13 cellular contexts compared by ENCODE assay signal in genomic region chr1:152623203-152623844, GRCh38. TPM values are rescaled to one million over a fixed set of nuclear protein-coding genes. Genes with fewer than 3 reads are reported as not detected.
DNase-seq lines count a peak whose midpoint lies in the region; ATAC-seq, FAIRE-seq and TF ChIP-seq lines count a peak whose summit lies in the region.
"Had no signal": no experiment of that assay in that cellular context is flagged by ENCODE, and none has a peak within 500 bp of the region (broad histone marks: within the 10 kb centered on the region; RNA-seq: fewer than 3 reads in every experiment).

No MANE protein-coding gene starts in this region.

- H3K79me2 ChIP-seq in smooth muscle cell (ENCODE audit: low read depth), result no peaks in the 10 kb centered on the region

- no peak overlapping the region for H3K4me3 Mint-ChIP-seq in natural killer cell treated with Interleukin-12 subunit alpha and Interleukin-12 subunit beta and Interleukin-15 and Interleukin-18, amount 100 ng/mL, for 72 hours
- H3K4me3 Mint-ChIP-seq in natural killer cell, result no peak overlapping the region
- H3K4me3 Mint-ChIP-seq: CD4-positive, alpha-beta T cell; memory B cell had no signal

- FAIRE-seq in urothelium cell line (lab: Jason Lieb, UNC), result no peak

- H3K27ac ChIP-seq in foreskin keratinocyte (no peak overlapping the region), smooth muscle cell (ENCODE audit: low read depth) (no peak overlapping the region)
- H3K27ac ChIP-seq: adrenal gland, uterus had no signal

- H3K4me1 Mint-ChIP-seq in natural killer cell treated with Interleukin-12 subunit alpha and Interleukin-12 subunit beta and Interleukin-15 and Interleukin-18, amount 100 ng/mL, for 72 hours (ENCODE audit: low read depth in 2 of 2), result peaks cover 3 to 4% of the 10 kb centered on the region in 2 donors
- peaks cover 0 to 9% of the 10 kb centered on the region in 2 donors for H3K4me1 Mint-ChIP-seq in natural killer cell
- H3K4me1 Mint-ChIP-seq: memory B cell had no signal

- no peaks in the 10 kb centered on the region for H3K27me3 ChIP-seq in foreskin keratinocyte
- H3K27me3 ChIP-seq in smooth muscle cell (ENCODE audit: low read depth), result no peaks in the 10 kb centered on the region
- H3K27me3 ChIP-seq: adrenal gland, uterus had no signal

- peaks cover 5% of the 10 kb centered on the region for H3K36me3 Mint-ChIP-seq in natural killer cell treated with Interleukin-12 subunit alpha and Interleukin-12 subunit beta and Interleukin-15 and Interleukin-18, amount 100 ng/mL, for 72 hours
- no peaks in the 10 kb centered on the region for H3K36me3 Mint-ChIP-seq in natural killer cell
- H3K36me3 Mint-ChIP-seq: memory B cell had no signal

- no peak overlapping the region for H3K4me2 ChIP-seq in smooth muscle cell

- 81% methylated on average over 28 of the region's 29 CpGs for WGBS in smooth muscle cell (ENCODE audit: low lambda C conversion rate)

- no peaks in the 10 kb centered on the region for H3K36me3 ChIP-seq in smooth muscle cell (ENCODE audit: low read depth)
- H3K36me3 ChIP-seq: adrenal gland, uterus had no signal

- no peak overlapping the region for H3K27ac Mint-ChIP-seq in natural killer cell treated with Interleukin-12 subunit alpha and Interleukin-12 subunit beta and Interleukin-15 and Interleukin-18, amount 100 ng/mL, for 72 hours
- H3K27ac Mint-ChIP-seq in natural killer cell, result no peak overlapping the region
- H3K27ac Mint-ChIP-seq: CD4-positive, alpha-beta T cell; memory B cell had no signal

- H3K4me1 ChIP-seq in foreskin keratinocyte (no peaks in the 10 kb centered on the region), smooth muscle cell (ENCODE audit: low read depth) (no peaks in the 10 kb centered on the region)
- H3K4me1 ChIP-seq: adrenal gland, uterus had no signal

- DNase-seq in natural killer cell treated with Interleukin-12 subunit alpha and Interleukin-12 subunit beta and Interleukin-15 and Interleukin-18, amount 100 ng/mL, for 72 hours (ENCODE audit: low spot score), result no peak
- no peak for DNase-seq in natural killer cell
- peak; percentile 45 for DNase-seq in NAMALWA (ENCODE audit: low spot score)
- DNase-seq in foreskin keratinocyte, result no peak
- peak; percentile 29 for DNase-seq in urothelium cell line (ENCODE audit: low spot score)
- no peak for DNase-seq in smooth muscle cell (lab: John Stamatoyannopoulos, UW; ENCODE audit: unreplicated experiment)
- no peak for DNase-seq in NOMO-1 treated with dmso at 0.1 percent for 144 hours (lab: John Stamatoyannopoulos, UW; ENCODE audit: unreplicated experiment)
- no peak for DNase-seq in DMS153 (lab: John Stamatoyannopoulos, UW)
- DNase-seq: adrenal gland, NCI-H1694, uterus had no signal

- H3K9ac ChIP-seq in smooth muscle cell (ENCODE audit: low read depth), result no peak overlapping the region

- peaks cover 5% of the 10 kb centered on the region for H3K9me3 Mint-ChIP-seq in natural killer cell treated with Interleukin-12 subunit alpha and Interleukin-12 subunit beta and Interleukin-15 and Interleukin-18, amount 100 ng/mL, for 72 hours
- peaks cover 4 to 6% of the 10 kb centered on the region in 2 donors for H3K9me3 Mint-ChIP-seq in natural killer cell

- ATAC-seq in natural killer cell treated with Interleukin-12 subunit alpha and Interleukin-12 subunit beta and Interleukin-15 and Interleukin-18, amount 100 ng/mL, for 72 hours, result peak; percentile 41 to 48
- ATAC-seq in natural killer cell, result no peak
- ATAC-seq in foreskin keratinocyte, result peak; percentile 10

- H3K4me3 ChIP-seq in smooth muscle cell, result no peak overlapping the region
- H3K4me3 ChIP-seq: adrenal gland, uterus had no signal

- H3K9me3 ChIP-seq in smooth muscle cell (replicated peaks; ENCODE audit: low read depth), result peaks cover 11% of the 10 kb centered on the region
- H3K9me3 ChIP-seq: adrenal gland, uterus had no signal

- TF ChIP-seq CTCF in natural killer cell (IDR thresholded peaks at IDR 0.05) (no peak), foreskin keratinocyte (conservative IDR thresholded peaks at IDR 0.05) (peak; percentile 49), smooth muscle cell (IDR thresholded peaks at IDR 0.05; ENCODE audit: borderline replicate concordance, insufficient read depth, poor library complexity, severe bottlenecking) (no peak)

- H4K20me1 ChIP-seq in smooth muscle cell (ENCODE audit: low read depth), result no peaks in the 10 kb centered on the region

- no peak overlapping the region for H2AFZ ChIP-seq in smooth muscle cell (ENCODE audit: low read depth)

- intact Hi-C loops in natural killer cell (cut with micrococcal nuclease), result no loop called here

- peaks cover 23 to 39% of the 10 kb centered on the region in 2 donors for H3K27me3 Mint-ChIP-seq in natural killer cell treated with Interleukin-12 subunit alpha and Interleukin-12 subunit beta and Interleukin-15 and Interleukin-18, amount 100 ng/mL, for 72 hours
- peaks cover 16 to 23% of the 10 kb centered on the region in 2 donors for H3K27me3 Mint-ChIP-seq in natural killer cell (ENCODE audit: low read depth in 2 of 2)

- H3F3A ChIP-seq in smooth muscle cell (ENCODE audit: low read depth), result no peaks in the 10 kb centered on the region

RNA-seq across cellular contexts. Expression of gene LCE3A, which starts 0.4 kb away (rescaled TPM):
- not detected for total RNA-seq in natural killer cell treated with Interleukin-12 subunit alpha and Interleukin-12 subunit beta and Interleukin-15 and Interleukin-18, amount 100 ng/mL, for 72 hours
- not detected for total RNA-seq in natural killer cell
- not detected in 2 replicates for total RNA-seq in foreskin keratinocyte
- polyA plus RNA-seq in foreskin keratinocyte, result not detected in 2 replicates
- total RNA-seq in smooth muscle cell, result not detected in 2 replicates
- not detected in 2 replicates for polyA plus RNA-seq in smooth muscle cell
- total RNA-seq: adrenal gland; CD4-positive, alpha-beta T cell; uterus had no signal
- polyA plus RNA-seq: adrenal gland had no signal

RNA-seq across cellular contexts. Expression of gene LCE3B, which starts 9.7 kb away (rescaled TPM):
- not detected for total RNA-seq in natural killer cell treated with Interleukin-12 subunit alpha and Interleukin-12 subunit beta and Interleukin-15 and Interleukin-18, amount 100 ng/mL, for 72 hours
- not detected for total RNA-seq in natural killer cell
- not detected in 2 replicates for total RNA-seq in foreskin keratinocyte
- not detected in 2 replicates for polyA plus RNA-seq in foreskin keratinocyte
- not detected in 2 replicates for total RNA-seq in smooth muscle cell
- polyA plus RNA-seq in smooth muscle cell, result not detected in 2 replicates
- total RNA-seq: adrenal gland; CD4-positive, alpha-beta T cell; uterus had no signal
- polyA plus RNA-seq: adrenal gland had no signal

RNA-seq across cellular contexts. Expression of gene LCE3C, which starts 23.3 kb away (rescaled TPM):
- total RNA-seq in natural killer cell treated with Interleukin-12 subunit alpha and Interleukin-12 subunit beta and Interleukin-15 and Interleukin-18, amount 100 ng/mL, for 72 hours, result not detected
- total RNA-seq in natural killer cell, result not detected
- 0.71 TPM in 1 of 2 replicates, not detected in the other for total RNA-seq in foreskin keratinocyte
- 0.51 TPM in 1 of 2 replicates, not detected in the other for polyA plus RNA-seq in foreskin keratinocyte
- total RNA-seq in smooth muscle cell, result not detected in 2 replicates
- polyA plus RNA-seq in smooth muscle cell, result not detected in 2 replicates
- total RNA-seq: adrenal gland; CD4-positive, alpha-beta T cell; uterus had no signal
- polyA plus RNA-seq: adrenal gland had no signal

RNA-seq across cellular contexts. Expression of gene LCE2D, which starts 39.9 kb away (rescaled TPM):
- not detected for total RNA-seq in natural killer cell treated with Interleukin-12 subunit alpha and Interleukin-12 subunit beta and Interleukin-15 and Interleukin-18, amount 100 ng/mL, for 72 hours
- total RNA-seq in natural killer cell, result not detected
- total RNA-seq in foreskin keratinocyte, result 0.18 TPM in 1 of 2 replicates, not detected in the other
- 0.18 TPM in 1 of 2 replicates, not detected in the other for polyA plus RNA-seq in foreskin keratinocyte
- not detected in 2 replicates for total RNA-seq in smooth muscle cell
- not detected in 2 replicates for polyA plus RNA-seq in smooth muscle cell
- total RNA-seq: adrenal gland; CD4-positive, alpha-beta T cell; uterus had no signal
- polyA plus RNA-seq: adrenal gland had no signal

RNA-seq across cellular contexts. Expression of gene LCE3D, which starts 43.0 kb away (rescaled TPM):
- total RNA-seq in natural killer cell treated with Interleukin-12 subunit alpha and Interleukin-12 subunit beta and Interleukin-15 and Interleukin-18, amount 100 ng/mL, for 72 hours, result not detected
- total RNA-seq in natural killer cell (not detected), foreskin keratinocyte (6.9 and 8.8 TPM in 2 replicates), smooth muscle cell (not detected in 2 replicates)
- polyA plus RNA-seq in foreskin keratinocyte (7.3 and 9.3 TPM in 2 replicates), smooth muscle cell (not detected in 2 replicates)
- total RNA-seq: adrenal gland; CD4-positive, alpha-beta T cell; uterus had no signal
- polyA plus RNA-seq: adrenal gland had no signal

Comparison
In these comparisons a context has a peak if more than half of its experiments do, and no peak if none do; other contexts are left out.
1. ATAC-seq: peak in natural killer cell treated with Interleukin-12 subunit alpha and Interleukin-12 subunit beta and Interleukin-15 and Interleukin-18, amount 100 ng/mL, for 72 hours (2 of 2) and foreskin keratinocyte (single experiment); none in natural killer cell (0 of 3).
2. DNase-seq: peak in NAMALWA (single experiment) and urothelium cell line (single experiment); none in natural killer cell treated with Interleukin-12 subunit alpha and Interleukin-12 subunit beta and Interleukin-15 and Interleukin-18, amount 100 ng/mL, for 72 hours (single experiment), natural killer cell (single experiment), foreskin keratinocyte (0 of 2), smooth muscle cell (single experiment), NOMO-1 treated with dmso at 0.1 percent for 144 hours (single experiment) and DMS153 (single experiment).